15 cellular contexts compared by ENCODE assay signal in the genomic region with DNA sequence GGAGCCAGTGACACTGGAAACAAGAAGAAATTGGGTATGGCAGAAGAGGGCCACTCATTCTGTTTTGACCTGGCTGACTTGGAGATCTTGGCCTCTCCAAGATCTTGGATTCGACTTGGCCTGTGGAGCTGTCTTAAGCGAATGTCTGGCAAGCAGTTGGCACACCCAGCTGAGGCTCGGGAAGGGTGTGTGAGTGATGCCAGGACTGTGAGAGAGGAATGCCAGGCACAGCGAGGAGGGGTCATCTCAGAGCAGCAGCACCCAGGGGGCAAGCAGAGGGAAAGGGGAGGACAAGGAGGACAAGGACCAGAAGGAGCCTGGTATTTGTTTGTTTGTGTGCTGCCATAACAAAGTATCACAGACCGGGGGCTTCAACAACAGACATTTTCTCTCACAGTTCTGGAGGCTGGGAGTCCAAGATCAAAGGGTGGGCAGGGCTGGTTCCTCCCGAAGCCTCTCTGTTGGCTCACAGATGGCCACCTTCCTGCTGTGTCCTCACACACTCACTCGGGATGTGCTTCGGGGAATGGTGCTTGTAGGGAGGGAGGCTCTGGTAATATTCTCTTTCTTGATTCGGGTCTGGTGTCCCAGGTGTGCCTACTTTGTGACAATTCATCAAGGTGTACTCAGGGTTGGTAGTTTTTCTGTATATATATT.
"Had no signal": no experiment of that assay in that cellular context is flagged by ENCODE, and none has a peak within 500 bp of the region (broad histone marks: within the 10 kb centered on the region; RNA-seq: fewer than 3 reads in every experiment).

No MANE protein-coding gene starts in this region.

- DNase-seq: activated CD4-positive, alpha-beta memory T cell treated with anti-CD3 and anti-CD28 coated beads, Interleukin-2, amount 10 ng/mL, durations not matched to agents 7 days and 5 days; activated CD8-positive, alpha-beta memory T cell treated with anti-CD3 and anti-CD28 coated beads, Interleukin-2, amount 50 U/mL, for 48 hours; activated gamma-delta T cell treated with Interleukin-2 at 50 U/mL for 16 hours; activated T-cell treated with anti-CD3 and anti-CD28 coated beads, Interleukin-2, amount 50 U/mL, for 72 hours; left colon; naive thymus-derived CD8-positive, alpha-beta T cell; nucleus accumbens; stimulated activated CD4-positive, alpha-beta T cell treated with anti-CD3 and anti-CD28 coated beads, Interleukin-2, amount 100 ng/mL, for 48 hours; tibial artery; uterus; WERI-Rb-1 had no signal

- H3K27ac ChIP-seq: epithelial cell of prostate, gastroesophageal sphincter, tibial artery, uterus, WERI-Rb-1 had no signal

- ATAC-seq: activated T-cell treated with anti-CD3 and anti-CD28 coated beads, Interleukin-2, amount 50 U/mL, for 72 hours; gastroesophageal sphincter; left colon; naive thymus-derived CD8-positive, alpha-beta T cell; SK-N-SH treated with all-trans-retinoic acid at 6 μM for 48 hours; stimulated activated memory B cell treated with anti-CD40 and anti-IgM and Interleukin-4, amounts not matched to agents 10 μg/mL and 1 μg/mL and 100 μg/mL, for 72 hours had no signal

- H3K9me3 ChIP-seq: gastroesophageal sphincter, tibial artery, uterus had no signal

- H3K4me3 ChIP-seq: gastroesophageal sphincter, tibial artery, uterus had no signal

- H3K27me3 ChIP-seq: gastroesophageal sphincter, tibial artery, uterus had no signal

- H3K4me1 ChIP-seq: uterus had no signal

- H3K36me3 ChIP-seq: gastroesophageal sphincter, tibial artery, uterus, WERI-Rb-1 had no signal
